9 cellular contexts compared by ENCODE assay signal in genomic region chr11:62855571-62856332, GRCh38. TPM values are rescaled to one million over a fixed set of nuclear protein-coding genes. Genes with fewer than 3 reads are reported as not detected.
DNase-seq lines count a peak whose midpoint lies in the region; ATAC-seq and TF ChIP-seq lines count a peak whose summit lies in the region.
"Had no signal": no experiment of that assay in that cellular context is flagged by ENCODE, and none has a peak within 500 bp of the region (broad histone marks: within the 10 kb centered on the region; RNA-seq: fewer than 3 reads in every experiment).

No MANE protein-coding gene starts in this region.

- peak overlapping the region; percentile 93 for H3K4me3 ChIP-seq in AG10803 (ENCODE audit: low read length)
- peak overlapping the region; percentile 88 for H3K4me3 ChIP-seq in kidney epithelial cell (ENCODE audit: low read depth, low read length)

- no peak for TF ChIP-seq CTCF in AG10803 (conservative IDR thresholded peaks at IDR 0.05; ENCODE audit: low read length)
- TF ChIP-seq CTCF in kidney epithelial cell (IDR thresholded peaks at IDR 0.05; ENCODE audit: insufficient read depth, low read length, poor library complexity, severe bottlenecking), result no peak

- peaks cover 6% of the 10 kb centered on the region for H3K36me3 ChIP-seq in kidney epithelial cell (ENCODE audit: control insufficient read depth, insufficient read depth, low read length)

- ATAC-seq in GM19035 (IDR thresholded peaks at IDR 0.05; ENCODE audit: unreplicated experiment) (peak; percentile 86), HG03342 (IDR thresholded peaks at IDR 0.05; ENCODE audit: unreplicated experiment) (peak; percentile 86)
- peak; percentile 79 to 81 for ATAC-seq in activated CD4-positive, CD25-positive, alpha-beta regulatory T cell treated with anti-CD3 and anti-CD28 coated beads, Interleukin-2, amount 50 U/mL, for 24 hours

- no peaks in the 10 kb centered on the region for H3K27me3 ChIP-seq in kidney epithelial cell (ENCODE audit: control insufficient read depth, insufficient read depth, low read length)

- DNase-seq in AG10803 (ENCODE audit: low read depth), result peak; percentile 96
- DNase-seq in NCI-H446 (lab: John Stamatoyannopoulos, UW), result peak; percentile 97 to 99
- peak; percentile 81 to 83 for DNase-seq in cerebellar nuclear complex (lab: John Stamatoyannopoulos, UW)
- peak; percentile 96 for DNase-seq in kidney epithelial cell (ENCODE audit: low read depth)
- peak; percentile 98 for DNase-seq in stimulated activated CD4-positive, alpha-beta T cell treated with anti-CD3 and anti-CD28 coated beads, Interleukin-15, amount 100 ng/mL, for 24 hours

RNA-seq across cellular contexts. Expression of gene WDR74, which starts 16.4 kb away (rescaled TPM):
- 90.2 and 92.8 TPM in 2 replicates for total RNA-seq in kidney epithelial cell

RNA-seq across cellular contexts. Expression of gene TEX54, which starts 23.1 kb away (rescaled TPM):
- not detected in 2 replicates for total RNA-seq in kidney epithelial cell
- total RNA-seq: T-helper 2 cell treated with Interferon-gamma antibody and Interleukin-4, amounts not matched to agents 100 ng/mL and 5 ng/mL, for 36 hours had no signal

RNA-seq across cellular contexts. Expression of gene STX5, which starts 23.9 kb away (rescaled TPM):
- total RNA-seq in kidney epithelial cell, result 30.2 and 34.3 TPM in 2 replicates

RNA-seq across cellular contexts. Expression of gene SLC3A2, which starts 24.9 kb away (rescaled TPM):
- 441 and 475 TPM in 2 replicates for total RNA-seq in kidney epithelial cell

RNA-seq across cellular contexts. Expression of gene NXF1, which starts 50.5 kb away (rescaled TPM):
- 40.9 and 41.4 TPM in 2 replicates for total RNA-seq in kidney epithelial cell

Comparison
In these comparisons a context has a peak if more than half of its experiments do, and no peak if none do; other contexts are left out.
1. Peak in every context shown above with its lines: DNase-seq, ATAC-seq and H3K4me3 ChIP-seq.